29 cellular contexts compared by ENCODE assay signal in the genomic region with DNA sequence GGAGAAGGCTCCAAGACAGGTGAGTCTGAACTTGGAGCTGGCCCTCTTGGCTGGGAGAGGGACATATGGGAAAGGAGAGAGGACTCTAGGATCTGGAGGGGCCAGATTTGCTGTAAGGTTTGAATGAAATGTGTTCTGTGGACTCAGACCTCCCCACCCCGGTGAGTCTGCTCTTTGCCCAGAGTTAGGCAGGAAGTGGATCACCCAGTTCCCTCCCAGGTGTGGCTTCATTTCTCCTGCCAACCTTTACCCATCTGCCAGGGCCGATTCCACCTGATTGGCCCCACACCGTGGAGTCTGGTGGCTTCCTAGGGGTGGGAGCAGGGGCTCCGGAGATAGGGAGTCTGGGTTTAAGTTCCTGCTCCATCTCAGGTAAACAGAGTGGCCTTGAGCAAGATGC. TPM values are rescaled to one million over a fixed set of nuclear protein-coding genes. Genes with fewer than 3 reads are reported as not detected.
"Had no signal": no experiment of that assay in that cellular context is flagged by ENCODE, and none has a peak within 500 bp of the region (broad histone marks: within the 10 kb centered on the region; RNA-seq: fewer than 3 reads in every experiment).

No MANE protein-coding gene starts in this region.

- H3K27ac Mint-ChIP-seq: activated CD4-positive, alpha-beta T cell treated with anti-CD3 and anti-CD28 coated beads, Interleukin-2, amount 10 ng/mL, durations not matched to agents 24 days and 14 days; activated CD8-positive, alpha-beta T cell treated with anti-CD3 and anti-CD28 coated beads for 36 hours; activated naive CD8-positive, alpha-beta T cell treated with anti-CD3 and anti-CD28 coated beads for 36 hours; activated T-cell treated with anti-CD3 and anti-CD28 coated beads, Interleukin-2, amount 50 U/mL, for 72 hours; activated T-helper 17 cell treated with anti-CD3 and anti-CD28 coated beads, Interleukin-2, amount 50 U/mL, for 72 hours; T-cell had no signal

- DNase-seq: activated CD4-positive, alpha-beta T cell treated with anti-CD3 and anti-CD28 coated beads, Interleukin-2, amount 10 ng/mL, durations not matched to agents 24 days and 14 days; activated CD4-positive, alpha-beta T cell treated with anti-CD3 and anti-CD28 coated beads, Interleukin-2, amount 50 U/mL, for 4 hours; activated CD8-positive, alpha-beta T cell treated with anti-CD3 and anti-CD28 coated beads for 36 hours; activated effector memory CD4-positive, alpha-beta T cell treated with anti-CD3 and anti-CD28 coated beads, Interleukin-2, amount 50 U/mL, for 16 hours; activated naive CD4-positive, alpha-beta T cell; activated naive CD4-positive, alpha-beta T cell treated with anti-CD3 and anti-CD28 coated beads, Interleukin-2, amount 50 U/mL, for 16 hours; activated naive CD8-positive, alpha-beta T cell treated with anti-CD3 and anti-CD28 coated beads for 36 hours; activated T-cell treated with anti-CD3 and anti-CD28 coated beads, Interleukin-2, amount 50 U/mL, for 1 hour; activated T-cell treated with anti-CD3 and anti-CD28 coated beads, Interleukin-2, amount 50 U/mL, for 72 hours; amniotic stem cell; aorta; brain microvascular endothelial cell; central memory CD4-positive, alpha-beta T cell; NCI-H1417 treated with DMSO at 0.1 percent for 48 hours; NCI-H187 treated with DMSO at 0.1 percent for 48 hours; NCI-H2081; NCI-H226; NCI-H446 treated with DMSO at 0.1 percent for 48 hours; NCI-H524 treated with DMSO at 0.1 percent for 48 hours; SIG-M5; T-cell; T-helper 2 cell; T1000 had no signal

- H3K4me3 Mint-ChIP-seq: activated CD4-positive, alpha-beta T cell treated with anti-CD3 and anti-CD28 coated beads, Interleukin-2, amount 10 ng/mL, durations not matched to agents 24 days and 14 days; activated CD8-positive, alpha-beta T cell treated with anti-CD3 and anti-CD28 coated beads for 36 hours; activated naive CD8-positive, alpha-beta T cell treated with anti-CD3 and anti-CD28 coated beads for 36 hours; activated T-cell treated with anti-CD3 and anti-CD28 coated beads, Interleukin-2, amount 50 U/mL, for 72 hours; activated T-helper 17 cell treated with anti-CD3 and anti-CD28 coated beads, Interleukin-2, amount 50 U/mL, for 72 hours; T-cell had no signal

- H3K27ac ChIP-seq: brain microvascular endothelial cell had no signal

- H3K4me3 ChIP-seq: K562 had no signal

- H3K27me3 Mint-ChIP-seq: activated CD4-positive, alpha-beta T cell treated with anti-CD3 and anti-CD28 coated beads, Interleukin-2, amount 10 ng/mL, durations not matched to agents 24 days and 14 days had no signal

- H3K4me1 Mint-ChIP-seq: activated naive CD8-positive, alpha-beta T cell treated with anti-CD3 and anti-CD28 coated beads for 36 hours; activated T-helper 17 cell treated with anti-CD3 and anti-CD28 coated beads, Interleukin-2, amount 50 U/mL, for 72 hours had no signal

- H3K36me3 Mint-ChIP-seq: activated naive CD8-positive, alpha-beta T cell treated with anti-CD3 and anti-CD28 coated beads for 36 hours; T-cell had no signal

- H3K27me3 ChIP-seq: brain microvascular endothelial cell had no signal

- ATAC-seq: activated CD8-positive, alpha-beta T cell treated with anti-CD3 and anti-CD28 coated beads for 36 hours; activated T-cell treated with anti-CD3 and anti-CD28 coated beads, Interleukin-2, amount 50 U/mL, for 72 hours; activated T-helper 17 cell treated with anti-CD3 and anti-CD28 coated beads, Interleukin-2, amount 50 U/mL, for 72 hours; K562; SK-N-SH treated with all-trans-retinoic acid at 6 μM for 48 hours; T-cell had no signal

RNA-seq across cellular contexts. Expression of a gene that starts 25.5 kb away (rescaled TPM):
- total RNA-seq: OCI-LY7 had no signal

RNA-seq across cellular contexts. Expression of a gene that starts 43.5 kb away (rescaled TPM):
- total RNA-seq: activated CD4-positive, alpha-beta T cell treated with anti-CD3 and anti-CD28 coated beads, Interleukin-2, amount 10 ng/mL, durations not matched to agents 24 days and 14 days; activated CD8-positive, alpha-beta memory T cell treated with anti-CD3 and anti-CD28 coated beads for 36 hours; activated CD8-positive, alpha-beta T cell treated with anti-CD3 and anti-CD28 coated beads for 36 hours; activated naive CD8-positive, alpha-beta T cell treated with anti-CD3 and anti-CD28 coated beads for 36 hours; activated T-cell treated with anti-CD3 and anti-CD28 coated beads, Interleukin-2, amount 50 U/mL, for 72 hours; activated T-helper 17 cell treated with anti-CD3 and anti-CD28 coated beads, Interleukin-2, amount 50 U/mL, for 72 hours; K562; OCI-LY7; RPMI7951; T-cell had no signal
